16 cellular contexts compared by ENCODE assay signal in the genomic region with DNA sequence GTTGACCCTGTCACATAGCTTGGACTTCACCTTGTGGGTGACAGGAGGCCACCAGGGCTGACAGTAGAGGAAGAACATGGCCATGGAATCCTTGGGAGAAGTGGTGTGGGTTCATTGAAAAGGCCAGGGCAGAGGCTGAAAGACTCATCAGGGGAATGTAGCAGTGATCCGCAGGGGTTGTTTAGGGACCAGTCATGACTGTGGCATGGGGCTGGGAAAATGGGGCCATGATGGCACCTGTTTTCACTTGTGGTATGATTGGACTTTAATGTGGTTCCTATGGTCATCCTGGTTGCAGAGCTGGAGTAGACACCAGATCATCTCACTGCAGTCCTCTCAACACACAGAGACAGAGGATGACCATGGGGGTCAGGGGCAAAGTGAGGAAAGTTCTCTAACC.
DNase-seq lines count a peak whose midpoint lies in the region; ATAC-seq and TF ChIP-seq lines count a peak whose summit lies in the region.
"Had no signal": no experiment of that assay in that cellular context is flagged by ENCODE, and none has a peak within 500 bp of the region (broad histone marks: within the 10 kb centered on the region; RNA-seq: fewer than 3 reads in every experiment).

No MANE protein-coding gene starts in this region.

- no peaks in the 10 kb centered on the region for H3K36me3 Mint-ChIP-seq in activated CD4-positive, alpha-beta memory T cell treated with anti-CD3 and anti-CD28 coated beads, Interleukin-2, amount 10 ng/mL, durations not matched to agents 7 days and 5 days (ENCODE audit: low read depth)
- H3K36me3 Mint-ChIP-seq in activated CD4-positive, alpha-beta memory T cell treated with anti-CD3 and anti-CD28 coated beads for 36 hours = peaks cover 2% of the 10 kb centered on the region
- H3K36me3 Mint-ChIP-seq: CD14-positive monocyte; CD8-positive, alpha-beta T cell had no signal

- H3K27me3 ChIP-seq in colonic mucosa (no peaks in the 10 kb centered on the region), sigmoid colon (peaks cover 0 to 5% (median 0%) of the 10 kb centered on the region in 3 donors)

- no peaks in the 10 kb centered on the region for H3K4me1 Mint-ChIP-seq in activated CD4-positive, alpha-beta memory T cell treated with anti-CD3 and anti-CD28 coated beads, Interleukin-2, amount 10 ng/mL, durations not matched to agents 7 days and 5 days
- H3K4me1 Mint-ChIP-seq in activated CD4-positive, alpha-beta memory T cell treated with anti-CD3 and anti-CD28 coated beads for 36 hours (ENCODE audit: low read depth) = no peaks in the 10 kb centered on the region
- H3K4me1 Mint-ChIP-seq: CD14-positive monocyte had no signal

- TF ChIP-seq CTCF in colonic mucosa (IDR thresholded peaks at IDR 0.05) (no peak), sigmoid colon (IDR thresholded peaks at IDR 0.05) (no peak)

- H3K27ac Mint-ChIP-seq in activated CD4-positive, alpha-beta memory T cell treated with anti-CD3 and anti-CD28 coated beads, Interleukin-2, amount 10 ng/mL, durations not matched to agents 7 days and 5 days = no peak overlapping the region
- H3K27ac Mint-ChIP-seq in activated CD4-positive, alpha-beta memory T cell treated with anti-CD3 and anti-CD28 coated beads for 36 hours = no peak overlapping the region
- H3K27ac Mint-ChIP-seq: CD14-positive monocyte; CD8-positive, alpha-beta T cell had no signal

- H3K4me3 ChIP-seq in colonic mucosa (no peak overlapping the region), sigmoid colon (no peak overlapping the region)

- ATAC-seq in HG03097 (IDR thresholded peaks at IDR 0.05; ENCODE audit: low FRiP score, unreplicated experiment) (no peak), HG03571 (IDR thresholded peaks at IDR 0.05; ENCODE audit: unreplicated experiment) (no peak)
- ATAC-seq: CD8-positive, alpha-beta T cell; HCT116; HepG2 had no signal

- H3K27ac ChIP-seq in colonic mucosa (no peak overlapping the region), sigmoid colon (no peak overlapping the region)
- H3K27ac ChIP-seq: 22Rv1 had no signal

- no peak for TF ChIP-seq EP300 in sigmoid colon (IDR thresholded peaks at IDR 0.05)

- CTCF ChIA-PET in activated CD4-positive, alpha-beta memory T cell treated with anti-CD3 and anti-CD28 coated beads, Interleukin-2, amount 10 ng/mL, durations not matched to agents 7 days and 5 days (lab: Charles Lee) = no interaction called here
- CTCF ChIA-PET in activated CD4-positive, alpha-beta memory T cell treated with anti-CD3 and anti-CD28 coated beads for 36 hours (lab: Charles Lee) = no interaction called here

- H3K36me3 ChIP-seq in colonic mucosa (no peaks in the 10 kb centered on the region), sigmoid colon (no peaks in the 10 kb centered on the region)

- no peak overlapping the region for H3K4me3 Mint-ChIP-seq in activated CD4-positive, alpha-beta memory T cell treated with anti-CD3 and anti-CD28 coated beads, Interleukin-2, amount 10 ng/mL, durations not matched to agents 7 days and 5 days
- no peak overlapping the region for H3K4me3 Mint-ChIP-seq in activated CD4-positive, alpha-beta memory T cell treated with anti-CD3 and anti-CD28 coated beads for 36 hours
- H3K4me3 Mint-ChIP-seq: CD8-positive, alpha-beta T cell had no signal

- H3K4me1 ChIP-seq in colonic mucosa (no peaks in the 10 kb centered on the region), sigmoid colon (no peaks in the 10 kb centered on the region)

- no peak for TF ChIP-seq POLR2A in sigmoid colon (IDR thresholded peaks at IDR 0.05)

- H3K9ac ChIP-seq in colonic mucosa (ENCODE audit: low read depth in 2 of 2, low read length in 2 of 2) = no peak overlapping the region

- WGBS in sigmoid colon, 2 donors = 100% methylated on average over 1 of the region's 1 CpG

- H3K9me3 Mint-ChIP-seq in activated CD4-positive, alpha-beta memory T cell treated with anti-CD3 and anti-CD28 coated beads, Interleukin-2, amount 10 ng/mL, durations not matched to agents 7 days and 5 days = peaks cover 2% of the 10 kb centered on the region
- peaks cover 13% of the 10 kb centered on the region for H3K9me3 Mint-ChIP-seq in activated CD4-positive, alpha-beta memory T cell treated with anti-CD3 and anti-CD28 coated beads for 36 hours

- peak; percentile 9 for DNase-seq in activated CD4-positive, alpha-beta memory T cell treated with anti-CD3 and anti-CD28 coated beads, Interleukin-2, amount 10 ng/mL, durations not matched to agents 7 days and 5 days
- DNase-seq in activated CD4-positive, alpha-beta memory T cell treated with anti-CD3 and anti-CD28 coated beads for 36 hours = no peak
- DNase-seq in colonic mucosa (peak; percentile 3), myocyte (ENCODE audit: low read depth) (peak; percentile 66), sigmoid colon (peak; percentile 11)
- DNase-seq in stimulated activated CD4-positive, alpha-beta T cell treated with anti-CD3 and anti-CD28 coated beads, Interleukin-2, amount 100 ng/mL, for 48 hours = no peak
- DNase-seq: COR-L47, DMS153, GF-D8 had no signal

- POLR2A ChIA-PET in activated CD4-positive, alpha-beta memory T cell treated with anti-CD3 and anti-CD28 coated beads, Interleukin-2, amount 10 ng/mL, durations not matched to agents 7 days and 5 days (lab: Charles Lee) = no interaction called here
- POLR2A ChIA-PET in activated CD4-positive, alpha-beta memory T cell treated with anti-CD3 and anti-CD28 coated beads for 36 hours (lab: Charles Lee) = no interaction called here

- peaks cover 34% of the 10 kb centered on the region for H3K27me3 Mint-ChIP-seq in activated CD4-positive, alpha-beta memory T cell treated with anti-CD3 and anti-CD28 coated beads, Interleukin-2, amount 10 ng/mL, durations not matched to agents 7 days and 5 days
- peaks cover 22% of the 10 kb centered on the region for H3K27me3 Mint-ChIP-seq in activated CD4-positive, alpha-beta memory T cell treated with anti-CD3 and anti-CD28 coated beads for 36 hours

- intact Hi-C loops in activated CD4-positive, alpha-beta memory T cell treated with anti-CD3 and anti-CD28 coated beads for 36 hours (cut with micrococcal nuclease) = no loop called here
- intact Hi-C loops in colonic mucosa (cut with DNase I) = no loop called here
- intact Hi-C loops in sigmoid colon (cut with DNase I) = no loop called here

- H3K9me3 ChIP-seq in colonic mucosa = no peaks in the 10 kb centered on the region
- no peaks in the 10 kb centered on the region for H3K9me3 ChIP-seq in sigmoid colon

Comparison
In these comparisons a context has a peak if more than half of its experiments do, and no peak if none do; other contexts are left out.
1. DNase-seq: peak in activated CD4-positive, alpha-beta memory T cell treated with anti-CD3 and anti-CD28 coated beads, Interleukin-2, amount 10 ng/mL, durations not matched to agents 7 days and 5 days (single experiment), colonic mucosa (single experiment), myocyte (single experiment) and sigmoid colon (single experiment); none in activated CD4-positive, alpha-beta memory T cell treated with anti-CD3 and anti-CD28 coated beads for 36 hours (single experiment) and stimulated activated CD4-positive, alpha-beta T cell treated with anti-CD3 and anti-CD28 coated beads, Interleukin-2, amount 100 ng/mL, for 48 hours (0 of 2).